In the genomic region with DNA sequence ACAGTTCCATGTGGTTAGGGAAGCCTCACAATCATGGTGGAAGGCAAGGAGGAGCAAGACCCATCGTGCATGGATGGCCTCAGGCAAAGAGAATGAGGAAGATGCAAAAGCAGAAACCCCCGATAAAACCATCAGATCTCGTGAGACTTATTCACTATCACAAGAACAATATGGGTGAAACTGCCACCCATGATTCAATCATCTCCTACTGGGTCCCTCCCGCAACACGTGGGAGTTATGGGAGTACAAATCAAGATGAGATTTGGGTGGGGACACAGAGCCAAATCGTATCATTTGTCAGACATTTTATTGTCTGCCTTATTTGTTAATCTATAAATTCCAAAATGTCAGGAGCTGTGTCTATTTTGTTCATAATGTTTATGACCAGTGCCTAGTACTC, we compare ENCODE assay signal across 22 cellular contexts.
"Had no signal": no experiment of that assay in that cellular context is flagged by ENCODE, and none has a peak within 500 bp of the region (broad histone marks: within the 10 kb centered on the region; RNA-seq: fewer than 3 reads in every experiment).

No MANE protein-coding gene starts in this region.

- H3K27ac ChIP-seq: KMS-11, RWPE1 had no signal

- ATAC-seq: HepG2, Panc1, PC-3, SK-N-SH treated with all-trans-retinoic acid at 6 μM for 48 hours had no signal

- DNase-seq: IMR-90, Kasumi-1, MM.1S, NCI-H1092 treated with DMSO at 0.1 percent for 48 hours, NCI-H1436, NCI-H187, NCI-H2029, NCI-H2081 treated with DMSO at 0.1 percent for 48 hours, NCI-H2171, NCI-H226, NCI-H446, NCI-H510A, NCI-H524 treated with DMSO at 0.1 percent for 48 hours, NCI-H69, NCI-H774, PC-3, SHP77 had no signal
